In genomic region chr3:142534543-142534942, GRCh38 we compare ENCODE assay signal across 1 cellular context.
TF ChIP-seq lines count a peak whose summit lies in the region.

No MANE protein-coding gene starts in this region.

TF ChIP-seq in K562, 482 proteins besides CTCF, POLR2A, EP300 and RAD21 (continued from another document):
- no peak for TF ChIP-seq RREB1 (CRISPR knock-in tag; IDR thresholded peaks at IDR 0.05)
- TF ChIP-seq MAFG (tag; conservative IDR thresholded peaks at IDR 0.05), result peak; percentile 31; the same call in 1 of the 2 replicates
